13 cellular contexts compared by ENCODE assay signal in the genomic region with DNA sequence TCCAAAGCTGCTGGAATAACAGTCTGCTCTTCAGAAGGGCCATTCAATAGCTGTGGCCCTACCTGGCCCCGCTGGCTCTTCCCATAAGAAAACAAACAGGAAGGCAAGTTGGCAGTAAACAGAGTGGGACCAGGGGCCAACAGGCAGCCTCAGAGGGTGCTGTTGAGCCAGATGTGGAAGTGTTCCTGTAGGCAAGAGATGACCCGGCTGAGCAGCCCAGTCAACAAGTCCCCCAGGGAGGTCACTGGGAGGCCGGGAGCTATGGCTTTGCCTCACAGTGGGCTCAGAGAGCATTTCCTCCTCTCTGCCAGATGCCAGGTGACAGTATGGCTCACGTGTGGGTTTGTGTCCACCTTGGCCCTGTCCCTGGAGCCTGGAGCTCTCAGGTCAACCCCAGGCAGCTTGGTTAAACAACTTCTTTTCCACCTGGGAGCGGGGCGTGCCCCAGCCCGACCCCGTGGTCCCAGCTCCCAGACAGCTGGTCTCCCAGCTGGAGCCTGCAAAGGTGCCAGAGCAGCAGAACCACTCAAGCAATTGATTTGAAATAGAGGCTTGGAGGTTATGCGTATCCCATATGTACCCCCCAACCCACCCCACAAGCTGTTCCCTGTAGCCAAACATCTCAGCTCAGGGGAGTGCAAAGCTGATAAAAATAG.
"Had no signal": no experiment of that assay in that cellular context is flagged by ENCODE, and none has a peak within 500 bp of the region (broad histone marks: within the 10 kb centered on the region; RNA-seq: fewer than 3 reads in every experiment).

No MANE protein-coding gene starts in this region.

- DNase-seq: activated CD4-positive, alpha-beta T cell treated with anti-CD3 and anti-CD28 coated beads, Interleukin-2, amount 50 U/mL, for 1 hour; activated naive CD4-positive, alpha-beta T cell treated with anti-CD3 and anti-CD28 coated beads, Interleukin-2, amount 10 ng/mL, durations not matched to agents 7 days and 5 days; activated T-cell treated with anti-CD3 and anti-CD28 coated beads for 4 hours; central memory CD4-positive, alpha-beta T cell; effector CD4-positive, alpha-beta T cell; mucosa of descending colon; occipital lobe; stimulated activated CD4-positive, alpha-beta T cell treated with anti-CD3 and anti-CD28 coated beads, Interleukin-12 subunit alpha, Interleukin-12 subunit beta, amount 100 ng/mL, for 4 hours; stimulated activated naive CD4-positive, alpha-beta T cell; T-helper 17 cell; transverse colon had no signal

- ATAC-seq: activated T-helper 17 cell treated with anti-CD3 and anti-CD28 coated beads, Interleukin-2, amount 50 U/mL, for 72 hours; mucosa of descending colon; natural killer cell treated with Interleukin-12 subunit alpha and Interleukin-12 subunit beta and Interleukin-15 and Interleukin-18, amount 100 ng/mL, for 72 hours; T-helper 17 cell had no signal
